In the genomic region with DNA sequence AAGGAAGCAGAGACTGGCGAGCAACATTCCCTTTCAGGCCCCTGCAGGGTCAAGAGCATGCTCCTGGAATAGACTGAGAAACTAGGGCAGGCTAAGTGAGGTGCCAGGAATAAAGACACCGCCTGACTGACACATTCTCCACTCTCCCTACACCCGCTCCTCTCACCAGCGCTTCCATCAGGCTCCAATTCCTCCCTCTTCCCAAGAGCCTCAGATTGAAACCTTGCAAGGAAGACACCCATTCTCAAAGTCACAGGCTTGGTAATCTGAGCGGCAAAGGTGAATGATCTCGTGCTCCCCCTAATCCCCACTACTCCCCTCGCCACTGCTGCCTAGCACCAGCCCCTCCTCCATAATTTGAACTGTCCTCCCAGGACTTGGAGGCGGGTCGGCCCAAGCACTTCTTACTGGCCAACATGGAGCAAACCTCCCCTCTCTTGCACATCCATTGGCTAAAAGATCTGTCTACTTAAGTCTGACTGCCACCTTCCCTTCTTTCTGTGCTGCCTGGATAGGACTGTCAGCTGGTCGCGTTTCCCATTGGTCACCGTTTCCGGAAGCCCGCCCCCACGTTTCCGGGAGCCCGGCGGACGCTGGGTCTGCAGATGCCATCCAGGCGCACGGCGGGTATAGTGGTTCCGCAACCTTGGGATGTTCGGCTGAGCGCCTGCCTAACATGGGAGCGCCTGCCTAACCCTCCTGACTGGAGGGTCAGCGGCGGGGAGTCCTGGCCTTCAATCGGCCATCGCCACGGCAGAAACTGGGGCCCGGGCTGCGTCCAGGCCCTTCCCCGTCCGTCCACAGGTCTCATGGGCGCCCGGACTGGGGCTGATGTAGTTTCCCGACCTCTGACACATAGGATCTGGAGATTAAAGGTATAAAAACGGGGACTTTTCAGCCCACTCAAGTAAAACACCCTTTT, we compare ENCODE assay signal across 9 cellular contexts. TPM values are rescaled to one million over a fixed set of nuclear protein-coding genes. Genes with fewer than 3 reads are reported as not detected.
DNase-seq lines count a peak whose midpoint lies in the region; ATAC-seq lines count a peak whose summit lies in the region.
"Had no signal": no experiment of that assay in that cellular context is flagged by ENCODE, and none has a peak within 500 bp of the region (broad histone marks: within the 10 kb centered on the region; RNA-seq: fewer than 3 reads in every experiment).

No MANE protein-coding gene starts in this region.

- no peaks in the 10 kb centered on the region for H3K4me1 Mint-ChIP-seq in activated T-cell treated with anti-CD3 and anti-CD28 coated beads, Interleukin-2, amount 50 U/mL, for 72 hours (ENCODE audit: low read depth)
- H3K4me1 Mint-ChIP-seq: neural crest cell had no signal

- peaks cover 31 to 34% of the 10 kb centered on the region in 2 donors for H3K36me3 Mint-ChIP-seq in activated T-cell treated with anti-CD3 and anti-CD28 coated beads, Interleukin-2, amount 50 U/mL, for 72 hours (ENCODE audit: insufficient read depth in 2 of 2)

- peak overlapping the region; percentile 66 to 74 for H3K4me3 Mint-ChIP-seq in activated T-cell treated with anti-CD3 and anti-CD28 coated beads, Interleukin-2, amount 50 U/mL, for 72 hours
- H3K4me3 Mint-ChIP-seq: neural crest cell had no signal

- ATAC-seq in activated T-cell treated with anti-CD3 and anti-CD28 coated beads, Interleukin-2, amount 50 U/mL, for 72 hours (replicated peaks in 1 of 2) = peak; percentile 82 to 97
- ATAC-seq in HG03139 (IDR thresholded peaks at IDR 0.05; ENCODE audit: unreplicated experiment) (no peak), HG03565 (IDR thresholded peaks at IDR 0.05; ENCODE audit: unreplicated experiment) (no peak)

- H3K9me3 Mint-ChIP-seq in activated T-cell treated with anti-CD3 and anti-CD28 coated beads, Interleukin-2, amount 50 U/mL, for 72 hours = peaks cover 19 to 30% of the 10 kb centered on the region in 2 donors

- no peaks in the 10 kb centered on the region for H3K27me3 Mint-ChIP-seq in activated T-cell treated with anti-CD3 and anti-CD28 coated beads, Interleukin-2, amount 50 U/mL, for 72 hours (ENCODE audit: low read depth)

- peak; percentile 27 for DNase-seq in stimulated activated CD4-positive, alpha-beta T cell treated with anti-CD3 and anti-CD28 coated beads, Interleukin-1b, Interleukin-23, amount 100 ng/mL, for 48 hours
- DNase-seq in stimulated activated CD4-positive, alpha-beta T cell treated with anti-CD3 and anti-CD28 coated beads, Interleukin-4, amount 100 ng/mL, for 4 hours = no peak
- DNase-seq in NCI-H2196 treated with DMSO at 0.1 percent for 48 hours (lab: John Stamatoyannopoulos, UW; ENCODE audit: unreplicated experiment) (peak; percentile 46), fibroblast of the conjunctiva (ENCODE audit: low read depth) (peak; percentile 99), occipital lobe (lab: John Stamatoyannopoulos, UW) (peak; percentile 93)
- peak; percentile 50 to 70 for DNase-seq in activated T-cell treated with anti-CD3 and anti-CD28 coated beads, Interleukin-2, amount 50 U/mL, for 72 hours

- no peak overlapping the region for H3K27ac Mint-ChIP-seq in activated T-cell treated with anti-CD3 and anti-CD28 coated beads, Interleukin-2, amount 50 U/mL, for 72 hours

RNA-seq across cellular contexts. Expression of gene ZNF383, which starts 33.6 kb away (rescaled TPM):
- 10 to 100 TPM; 14.3 to 15.1 TPM for total RNA-seq in activated T-cell treated with anti-CD3 and anti-CD28 coated beads, Interleukin-2, amount 50 U/mL, for 72 hours
- total RNA-seq in occipital lobe = 18.9 TPM

RNA-seq across cellular contexts. Expression of gene ZNF585B, which starts 41.2 kb away (rescaled TPM):
- total RNA-seq in activated T-cell treated with anti-CD3 and anti-CD28 coated beads, Interleukin-2, amount 50 U/mL, for 72 hours = 10 to 100 TPM; 13.1 to 17.1 TPM
- 30.9 TPM for total RNA-seq in occipital lobe

Comparison
In these comparisons a context has a peak if more than half of its experiments do, and no peak if none do; other contexts are left out.
1. DNase-seq: peak in stimulated activated CD4-positive, alpha-beta T cell treated with anti-CD3 and anti-CD28 coated beads, Interleukin-1b, Interleukin-23, amount 100 ng/mL, for 48 hours (single experiment), NCI-H2196 treated with DMSO at 0.1 percent for 48 hours (single experiment), activated T-cell treated with anti-CD3 and anti-CD28 coated beads, Interleukin-2, amount 50 U/mL, for 72 hours (2 of 2), fibroblast of the conjunctiva (single experiment) and occipital lobe (single experiment); none in stimulated activated CD4-positive, alpha-beta T cell treated with anti-CD3 and anti-CD28 coated beads, Interleukin-4, amount 100 ng/mL, for 4 hours (0 of 2).
2. ATAC-seq: peak in activated T-cell treated with anti-CD3 and anti-CD28 coated beads, Interleukin-2, amount 50 U/mL, for 72 hours (2 of 2); none in HG03139 (single experiment) and HG03565 (single experiment).